Comparison of ENCODE assay signal across 24 cellular contexts in genomic region chr2:172109256-172109655, GRCh38. TPM values are rescaled to one million over a fixed set of nuclear protein-coding genes. Genes with fewer than 3 reads are reported as not detected.
"Had no signal": no experiment of that assay in that cellular context is flagged by ENCODE, and none has a peak within 500 bp of the region (broad histone marks: within the 10 kb centered on the region; RNA-seq: fewer than 3 reads in every experiment).

No MANE protein-coding gene starts in this region.

- H3K4me3 ChIP-seq: heart right ventricle, sigmoid colon, smooth muscle cell, stomach, suprapubic skin, tibial nerve had no signal

- H3K27ac Mint-ChIP-seq: activated CD4-positive, alpha-beta memory T cell treated with anti-CD3 and anti-CD28 coated beads for 36 hours; activated naive CD4-positive, alpha-beta T cell treated with anti-CD3 and anti-CD28 coated beads, Interleukin-2, amount 10 ng/mL, durations not matched to agents 7 days and 5 days; stimulated activated memory B cell treated with anti-CD40 and anti-IgM and Interleukin-4, amounts not matched to agents 10 μg/mL and 1 μg/mL and 100 μg/mL, for 72 hours; T-helper 17 cell had no signal

- H3K9me3 Mint-ChIP-seq: activated CD4-positive, alpha-beta memory T cell treated with anti-CD3 and anti-CD28 coated beads for 36 hours; activated naive CD4-positive, alpha-beta T cell treated with anti-CD3 and anti-CD28 coated beads, Interleukin-2, amount 10 ng/mL, durations not matched to agents 7 days and 5 days; neural crest cell; stimulated activated memory B cell treated with anti-CD40 and anti-IgM and Interleukin-4, amounts not matched to agents 10 μg/mL and 1 μg/mL and 100 μg/mL, for 72 hours had no signal

- H3K27ac ChIP-seq: heart right ventricle, sigmoid colon, stomach, suprapubic skin, tibial nerve had no signal

- ATAC-seq: heart right ventricle; left ventricle myocardium superior; stimulated activated memory B cell treated with anti-CD40 and anti-IgM and Interleukin-4, amounts not matched to agents 10 μg/mL and 1 μg/mL and 100 μg/mL, for 72 hours; T-helper 17 cell had no signal

- H3K4me2 ChIP-seq: smooth muscle cell had no signal

- H3K9me3 ChIP-seq: heart right ventricle, sigmoid colon, stomach, suprapubic skin, tibial nerve had no signal

- H3K36me3 ChIP-seq: heart right ventricle, sigmoid colon, stomach, suprapubic skin, tibial nerve had no signal

- DNase-seq: activated CD4-positive, alpha-beta memory T cell treated with anti-CD3 and anti-CD28 coated beads for 36 hours; activated CD4-positive, alpha-beta T cell treated with anti-CD3 and anti-CD28 coated beads for 48 hours; activated naive CD4-positive, alpha-beta T cell treated with anti-CD3 and anti-CD28 coated beads, Interleukin-2, amount 10 ng/mL, durations not matched to agents 7 days and 5 days; amygdala; cortex of kidney; heart right ventricle; left ventricle myocardium superior; sigmoid colon; stimulated activated CD4-positive, alpha-beta T cell treated with anti-CD3 and anti-CD28 coated beads, Interleukin-15, amount 100 ng/mL, for 24 hours; stomach; T-helper 17 cell had no signal

- H3K4me3 Mint-ChIP-seq: activated CD4-positive, alpha-beta memory T cell treated with anti-CD3 and anti-CD28 coated beads for 36 hours; activated naive CD4-positive, alpha-beta T cell treated with anti-CD3 and anti-CD28 coated beads, Interleukin-2, amount 10 ng/mL, durations not matched to agents 7 days and 5 days; stimulated activated memory B cell treated with anti-CD40 and anti-IgM and Interleukin-4, amounts not matched to agents 10 μg/mL and 1 μg/mL and 100 μg/mL, for 72 hours; T-helper 17 cell had no signal

- H3K36me3 Mint-ChIP-seq: activated CD4-positive, alpha-beta memory T cell treated with anti-CD3 and anti-CD28 coated beads for 36 hours had no signal

RNA-seq across cellular contexts. Expression of gene DLX2, which starts 6.6 kb away (rescaled TPM):
- total RNA-seq: activated CD4-positive, alpha-beta memory T cell treated with anti-CD3 and anti-CD28 coated beads for 36 hours; bronchial epithelial cell; cerebellum; left ventricle myocardium superior; mononuclear cell; omental fat pad; posterior vena cava; renal cortical epithelial cell; stomach; T-helper 17 cell; tibial nerve had no signal
- polyA plus RNA-seq: heart right ventricle had no signal

RNA-seq across cellular contexts. Expression of gene DLX1, which starts 23.9 kb away (rescaled TPM):
- total RNA-seq: activated CD4-positive, alpha-beta memory T cell treated with anti-CD3 and anti-CD28 coated beads for 36 hours; bronchial epithelial cell; cerebellum; epithelial cell of proximal tubule; fibroblast of villous mesenchyme; left ventricle myocardium superior; mononuclear cell; posterior vena cava; renal cortical epithelial cell; T-helper 17 cell had no signal
